In the genomic region with DNA sequence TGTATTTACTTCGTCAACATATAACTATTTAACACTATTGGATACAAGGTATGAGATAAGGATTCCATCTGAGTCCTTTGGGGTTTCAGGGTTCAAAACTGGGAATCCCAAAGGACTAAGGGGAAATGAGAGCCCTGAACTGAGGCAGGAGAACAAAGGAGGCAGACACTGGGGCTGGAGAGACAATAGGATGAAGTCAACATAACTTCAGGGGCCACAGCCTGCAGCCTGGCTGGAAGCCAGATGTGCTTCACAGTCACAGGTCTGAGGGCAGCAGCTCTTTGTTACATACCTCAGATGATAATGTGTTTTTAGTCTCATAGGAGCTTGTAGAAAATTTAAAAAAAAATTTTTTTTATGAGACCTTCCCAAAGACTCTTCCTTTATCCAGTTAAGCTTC, we compare ENCODE assay signal across 18 cellular contexts.
DNase-seq lines count a peak whose midpoint lies in the region; ATAC-seq and TF ChIP-seq lines count a peak whose summit lies in the region.
"Had no signal": no experiment of that assay in that cellular context is flagged by ENCODE, and none has a peak within 500 bp of the region (broad histone marks: within the 10 kb centered on the region; RNA-seq: fewer than 3 reads in every experiment).

No MANE protein-coding gene starts in this region.

- H2AFZ ChIP-seq in H9 (ENCODE audit: low read length): no peak overlapping the region

- no peaks in the 10 kb centered on the region for H3K9me3 Mint-ChIP-seq in H9
- H3K9me3 Mint-ChIP-seq: activated CD4-positive, alpha-beta memory T cell treated with anti-CD3 and anti-CD28 coated beads for 36 hours; activated T-cell treated with anti-CD3 and anti-CD28 coated beads, Interleukin-2, amount 50 U/mL, for 72 hours had no signal

- no peaks in the 10 kb centered on the region for H3K23me2 ChIP-seq in H9 (ENCODE audit: insufficient read length, low read depth, low read length, poor library complexity, severe bottlenecking)

- no peak overlapping the region for H3K18ac ChIP-seq in H9 (ENCODE audit: insufficient read length, low read depth, low read length)

- no peak overlapping the region for H3K4me3 ChIP-seq in fibroblast of the aortic adventitia (ENCODE audit: low read depth, low read length)
- no peak overlapping the region for H3K4me3 ChIP-seq in psoas muscle
- H3K4me3 ChIP-seq: SK-N-MC, skin epidermis, upper lobe of right lung had no signal

- H3K79me1 ChIP-seq in H9 (ENCODE audit: insufficient read depth, low read depth, low read length, poor library complexity, severe bottlenecking): no peaks in the 10 kb centered on the region

- no peak overlapping the region for H3K23ac ChIP-seq in H9 (ENCODE audit: insufficient read length, low read depth, low read length)

- no peak overlapping the region for H3K4ac ChIP-seq in H9 (ENCODE audit: low read depth, low read length)

- intact Hi-C loops in psoas muscle (cut with DNase I): no loop called here

- no peaks in the 10 kb centered on the region for H3K79me2 ChIP-seq in H9 (ENCODE audit: insufficient read depth, low read length)

- ATAC-seq in HG03139 (IDR thresholded peaks at IDR 0.05; ENCODE audit: unreplicated experiment) (no peak), psoas muscle (no peak)
- ATAC-seq: activated T-cell treated with anti-CD3 and anti-CD28 coated beads, Interleukin-2, amount 50 U/mL, for 72 hours; upper lobe of right lung had no signal

- H3K4me2 ChIP-seq in H9 (ENCODE audit: insufficient read depth, insufficient read length, low read length): no peak overlapping the region

- H4K5ac ChIP-seq in H9 (ENCODE audit: insufficient read length, low read depth, low read length): no peak overlapping the region

- no peak overlapping the region for H2BK5ac ChIP-seq in H9 (ENCODE audit: insufficient read length, low read length)

- H3K4me3 Mint-ChIP-seq in H9: no peak overlapping the region
- H3K4me3 Mint-ChIP-seq: activated CD4-positive, alpha-beta memory T cell treated with anti-CD3 and anti-CD28 coated beads for 36 hours; activated T-cell treated with anti-CD3 and anti-CD28 coated beads, Interleukin-2, amount 50 U/mL, for 72 hours had no signal

- no peak overlapping the region for H3K27ac ChIP-seq in H9 (ENCODE audit: insufficient read length, low read depth, low read length)
- H3K27ac ChIP-seq in psoas muscle: no peak overlapping the region
- H3K27ac ChIP-seq: skin epidermis, upper lobe of right lung had no signal

- H2BK12ac ChIP-seq in H9 (ENCODE audit: insufficient read length, low read depth, low read length): no peak overlapping the region

- peaks cover 3 to 20% (median 8%) of the 10 kb centered on the region in 3 experiments; a peak in 5 of 7 replicates for H3K36me3 Mint-ChIP-seq in H9 (ENCODE audit: insufficient read depth in 1 of 3, low read depth in 3 of 3)

- H4K20me1 ChIP-seq in H9 (ENCODE audit: control insufficient read depth, insufficient read depth, insufficient read length): no peaks in the 10 kb centered on the region

- no peak overlapping the region for H3K14ac ChIP-seq in H9 (ENCODE audit: insufficient read depth, low read length)

- H3K27me3 Mint-ChIP-seq in H9 (ENCODE audit: low read depth): no peaks in the 10 kb centered on the region
- H3K27me3 Mint-ChIP-seq: activated CD4-positive, alpha-beta memory T cell treated with anti-CD3 and anti-CD28 coated beads for 36 hours had no signal

- H3K36me3 ChIP-seq in psoas muscle (ENCODE audit: insufficient read depth in 1 of 2, low read depth in 1 of 2): peaks cover 3 to 5% of the 10 kb centered on the region in 2 donors
- H3K36me3 ChIP-seq: upper lobe of right lung had no signal

- H2AK5ac ChIP-seq in H9 (ENCODE audit: insufficient read length, low read length): no peak overlapping the region

- peak overlapping the region; percentile 66 to 96 (median 87); a peak in 4 of 7 replicates for H3K27ac Mint-ChIP-seq in H9
- H3K27ac Mint-ChIP-seq: activated CD4-positive, alpha-beta memory T cell treated with anti-CD3 and anti-CD28 coated beads for 36 hours; activated T-cell treated with anti-CD3 and anti-CD28 coated beads, Interleukin-2, amount 50 U/mL, for 72 hours had no signal

- WGBS in H9 (ENCODE audit: extremely low coverage, insufficient read length, low lambda C conversion rate): no CpG with 5 or more reads among the region's 1 CpG
- 91 to 94% (median 93%) methylated on average over 1 of the region's 1 CpG for WGBS in psoas muscle, 3 donors

- TF ChIP-seq CTCF in H9 (conservative IDR thresholded peaks at IDR 0.05) (no peak), fibroblast of the aortic adventitia (IDR thresholded peaks at IDR 0.05; ENCODE audit: insufficient read depth, low read length) (no peak), GM13976 (IDR thresholded peaks at IDR 0.05; ENCODE audit: borderline replicate concordance, control extremely low read depth, extremely low read depth, insufficient read depth, missing control alignments) (no peak), psoas muscle (IDR thresholded peaks at IDR 0.05) (no peak)

- no peak overlapping the region for H3K56ac ChIP-seq in H9 (ENCODE audit: insufficient read length, low read depth, low read length)

- no peak overlapping the region for H3T11ph ChIP-seq in H9 (ENCODE audit: low read length)

- H3K9ac ChIP-seq in H9 (ENCODE audit: extremely low read depth, insufficient read length, low read length): no peak overlapping the region

- no peak overlapping the region for H2BK15ac ChIP-seq in H9 (ENCODE audit: low read depth, low read length)

- no peak overlapping the region for H4K91ac ChIP-seq in H9 (ENCODE audit: insufficient read length, low read depth, low read length)

- H4K8ac ChIP-seq in H9 (replicated peaks; ENCODE audit: insufficient read length, low read depth, low read length): no peak overlapping the region

- in situ Hi-C loops in G401 (cut with HindIII; ENCODE audit: low sequenced_read_pairs): no loop called here
- in situ Hi-C loops in GM13976 (cut with MboI; ENCODE audit: low sequenced_read_pairs, unreplicated experiment): no loop called here

- no peak overlapping the region for H2BK120ac ChIP-seq in H9 (ENCODE audit: low read depth, low read length, poor library complexity, severe bottlenecking)

- H3K4me1 ChIP-seq in H9 (ENCODE audit: insufficient read depth, low read length): no peaks in the 10 kb centered on the region
- peaks cover 3% of the 10 kb centered on the region for H3K4me1 ChIP-seq in psoas muscle
- H3K4me1 ChIP-seq: upper lobe of right lung had no signal

- H3K9me3 ChIP-seq in H9 (ENCODE audit: control insufficient read depth, low read depth, low read length) (no peaks in the 10 kb centered on the region), psoas muscle (no peaks in the 10 kb centered on the region)
- H3K9me3 ChIP-seq: upper lobe of right lung had no signal

- no peak overlapping the region for H2BK20ac ChIP-seq in H9 (ENCODE audit: low read depth, low read length, poor library complexity, severe bottlenecking)

- peaks cover 12 to 13% of the 10 kb centered on the region in 2 experiments for H3K4me1 Mint-ChIP-seq in H9

- DNase-seq in COLO668 (lab: John Stamatoyannopoulos, UW; ENCODE audit: unreplicated experiment) (peak; percentile 83), H9 (no peak), RPMI8226 (peak; percentile 21), fibroblast of the aortic adventitia (ENCODE audit: low read depth) (peak; percentile 18), G401 (ENCODE audit: low spot score) (no peak), GM13976 (ENCODE audit: low spot score) (no peak), psoas muscle (no peak)
- DNase-seq: activated CD4-positive, alpha-beta memory T cell treated with anti-CD3 and anti-CD28 coated beads for 36 hours; activated T-cell treated with anti-CD3 and anti-CD28 coated beads, Interleukin-2, amount 50 U/mL, for 72 hours; HCEC 1CT; islet precursor cell; KG1; NCI-H1417 treated with DMSO at 0.1 percent for 48 hours; stimulated activated naive CD4-positive, alpha-beta T cell treated with Interleukin-2 at 50 U/mL for 16 hours; upper lobe of right lung had no signal

- no peaks in the 10 kb centered on the region for H3K27me3 ChIP-seq in H9 (ENCODE audit: insufficient read depth, low read length)
- no peaks in the 10 kb centered on the region for H3K27me3 ChIP-seq in psoas muscle (ENCODE audit: insufficient read depth in 3 of 3, low read length in 2 of 3)
- H3K27me3 ChIP-seq: upper lobe of right lung had no signal

Comparison
In these comparisons a context has a peak if more than half of its experiments do, and no peak if none do; other contexts are left out.
1. DNase-seq: peak in COLO668 (single experiment), RPMI8226 (single experiment) and fibroblast of the aortic adventitia (single experiment); none in H9 (single experiment), G401 (single experiment), GM13976 (single experiment) and psoas muscle (0 of 2).